Comparison of ENCODE assay signal across 1 cellular context in genomic region chr6:17311595-17312311, GRCh38.
TF ChIP-seq lines count a peak whose summit lies in the region.

No MANE protein-coding gene starts in this region.

TF ChIP-seq in HepG2, 621 proteins besides CTCF, POLR2A, EP300 and RAD21 (continued from another document and continues in another):
- TF ChIP-seq, protein P1, sequence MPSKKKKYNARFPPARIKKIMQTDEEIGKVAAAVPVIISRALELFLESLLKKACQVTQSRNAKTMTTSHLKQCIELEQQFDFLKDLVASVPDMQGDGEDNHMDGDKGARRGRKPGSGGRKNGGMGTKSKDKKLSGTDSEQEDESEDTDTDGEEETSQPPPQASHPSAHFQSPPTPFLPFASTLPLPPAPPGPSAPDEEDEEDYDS (CRISPR knock-in tag; IDR thresholded peaks at IDR 0.05): peak; percentile 84; the same call in 1 of the 2 replicates
- peak; percentile 81; the same call in 1 of the 2 replicates for TF ChIP-seq ZSCAN31 (CRISPR knock-in tag; IDR thresholded peaks at IDR 0.05; ENCODE audit: low read depth)
- TF ChIP-seq, protein P2, sequence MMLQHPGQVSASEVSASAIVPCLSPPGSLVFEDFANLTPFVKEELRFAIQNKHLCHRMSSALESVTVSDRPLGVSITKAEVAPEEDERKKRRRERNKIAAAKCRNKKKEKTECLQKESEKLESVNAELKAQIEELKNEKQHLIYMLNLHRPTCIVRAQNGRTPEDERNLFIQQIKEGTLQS (CRISPR knock-in tag; IDR thresholded peaks at IDR 0.05): peak; percentile 95
- TF ChIP-seq, protein P3, sequence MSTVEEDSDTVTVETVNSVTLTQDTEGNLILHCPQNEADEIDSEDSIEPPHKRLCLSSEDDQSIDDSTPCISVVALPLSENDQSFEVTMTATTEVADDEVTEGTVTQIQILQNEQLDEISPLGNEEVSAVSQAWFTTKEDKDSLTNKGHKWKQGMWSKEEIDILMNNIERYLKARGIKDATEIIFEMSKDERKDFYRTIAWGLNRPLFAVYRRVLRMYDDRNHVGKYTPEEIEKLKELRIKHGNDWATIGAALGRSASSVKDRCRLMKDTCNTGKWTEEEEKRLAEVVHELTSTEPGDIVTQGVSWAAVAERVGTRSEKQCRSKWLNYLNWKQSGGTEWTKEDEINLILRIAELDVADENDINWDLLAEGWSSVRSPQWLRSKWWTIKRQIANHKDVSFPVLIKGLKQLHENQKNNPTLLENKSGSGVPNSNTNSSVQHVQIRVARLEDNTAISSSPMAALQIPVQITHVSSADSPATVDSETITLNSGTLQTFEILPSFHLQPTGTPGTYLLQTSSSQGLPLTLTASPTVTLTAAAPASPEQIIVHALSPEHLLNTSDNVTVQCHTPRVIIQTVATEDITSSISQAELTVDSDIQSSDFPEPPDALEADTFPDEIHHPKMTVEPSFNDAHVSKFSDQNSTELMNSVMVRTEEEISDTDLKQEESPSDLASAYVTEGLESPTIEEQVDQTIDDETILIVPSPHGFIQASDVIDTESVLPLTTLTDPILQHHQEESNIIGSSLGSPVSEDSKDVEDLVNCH (CRISPR knock-in tag; IDR thresholded peaks at IDR 0.05): peak; percentile 74; the same call in 1 of the 2 replicates
- peak; percentile 85; the same call in 1 of the 2 replicates for TF ChIP-seq HOMEZ (CRISPR knock-in tag; IDR thresholded peaks at IDR 0.05; ENCODE audit: low read depth)
- no peak for TF ChIP-seq HNRNPK (IDR thresholded peaks at IDR 0.05; ENCODE audit: low read depth, low read length, poor library complexity, severe bottlenecking)
- TF ChIP-seq HIVEP1 (CRISPR knock-in tag; IDR thresholded peaks at IDR 0.05): peak; percentile 82; the same call in 1 of the 2 replicates
- TF ChIP-seq, protein P4, sequence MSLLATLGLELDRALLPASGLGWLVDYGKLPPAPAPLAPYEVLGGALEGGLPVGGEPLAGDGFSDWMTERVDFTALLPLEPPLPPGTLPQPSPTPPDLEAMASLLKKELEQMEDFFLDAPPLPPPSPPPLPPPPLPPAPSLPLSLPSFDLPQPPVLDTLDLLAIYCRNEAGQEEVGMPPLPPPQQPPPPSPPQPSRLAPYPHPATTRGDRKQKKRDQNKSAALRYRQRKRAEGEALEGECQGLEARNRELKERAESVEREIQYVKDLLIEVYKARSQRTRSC (CRISPR knock-in tag; IDR thresholded peaks at IDR 0.05; ENCODE audit: low read depth): no peak; the same call in 1 of the 2 replicates
- peak; percentile 51; the same call in 1 of the 2 replicates for TF ChIP-seq TSC22D2 (CRISPR knock-in tag; IDR thresholded peaks at IDR 0.05; ENCODE audit: borderline replicate concordance)
- no peak for TF ChIP-seq ZUFSP (CRISPR knock-in tag; IDR thresholded peaks at IDR 0.05; ENCODE audit: borderline replicate concordance)
- peak; percentile 74 for TF ChIP-seq ATF1 (CRISPR knock-in tag; IDR thresholded peaks at IDR 0.05)
- TF ChIP-seq NFATC3 (CRISPR knock-in tag; IDR thresholded peaks at IDR 0.05): peak; percentile 95; the same call in 1 of the 2 replicates
- no peak for TF ChIP-seq GTF3A (CRISPR knock-in tag; conservative IDR thresholded peaks at IDR 0.05)
- no peak for TF ChIP-seq CBX1 (IDR thresholded peaks at IDR 0.05; ENCODE audit: low read depth)
- TF ChIP-seq ZSCAN12 (CRISPR knock-in tag; IDR thresholded peaks at IDR 0.05): no peak; the same call in 1 of the 2 replicates
- TF ChIP-seq ATRX (CRISPR knock-in tag; IDR thresholded peaks at IDR 0.05; ENCODE audit: borderline replicate concordance): no peak
- peak; percentile 94 for TF ChIP-seq CEBPG (CRISPR knock-in tag; IDR thresholded peaks at IDR 0.05)
- TF ChIP-seq HHEX (CRISPR knock-in tag; IDR thresholded peaks at IDR 0.05): peak; percentile 72
- TF ChIP-seq, protein P5, sequence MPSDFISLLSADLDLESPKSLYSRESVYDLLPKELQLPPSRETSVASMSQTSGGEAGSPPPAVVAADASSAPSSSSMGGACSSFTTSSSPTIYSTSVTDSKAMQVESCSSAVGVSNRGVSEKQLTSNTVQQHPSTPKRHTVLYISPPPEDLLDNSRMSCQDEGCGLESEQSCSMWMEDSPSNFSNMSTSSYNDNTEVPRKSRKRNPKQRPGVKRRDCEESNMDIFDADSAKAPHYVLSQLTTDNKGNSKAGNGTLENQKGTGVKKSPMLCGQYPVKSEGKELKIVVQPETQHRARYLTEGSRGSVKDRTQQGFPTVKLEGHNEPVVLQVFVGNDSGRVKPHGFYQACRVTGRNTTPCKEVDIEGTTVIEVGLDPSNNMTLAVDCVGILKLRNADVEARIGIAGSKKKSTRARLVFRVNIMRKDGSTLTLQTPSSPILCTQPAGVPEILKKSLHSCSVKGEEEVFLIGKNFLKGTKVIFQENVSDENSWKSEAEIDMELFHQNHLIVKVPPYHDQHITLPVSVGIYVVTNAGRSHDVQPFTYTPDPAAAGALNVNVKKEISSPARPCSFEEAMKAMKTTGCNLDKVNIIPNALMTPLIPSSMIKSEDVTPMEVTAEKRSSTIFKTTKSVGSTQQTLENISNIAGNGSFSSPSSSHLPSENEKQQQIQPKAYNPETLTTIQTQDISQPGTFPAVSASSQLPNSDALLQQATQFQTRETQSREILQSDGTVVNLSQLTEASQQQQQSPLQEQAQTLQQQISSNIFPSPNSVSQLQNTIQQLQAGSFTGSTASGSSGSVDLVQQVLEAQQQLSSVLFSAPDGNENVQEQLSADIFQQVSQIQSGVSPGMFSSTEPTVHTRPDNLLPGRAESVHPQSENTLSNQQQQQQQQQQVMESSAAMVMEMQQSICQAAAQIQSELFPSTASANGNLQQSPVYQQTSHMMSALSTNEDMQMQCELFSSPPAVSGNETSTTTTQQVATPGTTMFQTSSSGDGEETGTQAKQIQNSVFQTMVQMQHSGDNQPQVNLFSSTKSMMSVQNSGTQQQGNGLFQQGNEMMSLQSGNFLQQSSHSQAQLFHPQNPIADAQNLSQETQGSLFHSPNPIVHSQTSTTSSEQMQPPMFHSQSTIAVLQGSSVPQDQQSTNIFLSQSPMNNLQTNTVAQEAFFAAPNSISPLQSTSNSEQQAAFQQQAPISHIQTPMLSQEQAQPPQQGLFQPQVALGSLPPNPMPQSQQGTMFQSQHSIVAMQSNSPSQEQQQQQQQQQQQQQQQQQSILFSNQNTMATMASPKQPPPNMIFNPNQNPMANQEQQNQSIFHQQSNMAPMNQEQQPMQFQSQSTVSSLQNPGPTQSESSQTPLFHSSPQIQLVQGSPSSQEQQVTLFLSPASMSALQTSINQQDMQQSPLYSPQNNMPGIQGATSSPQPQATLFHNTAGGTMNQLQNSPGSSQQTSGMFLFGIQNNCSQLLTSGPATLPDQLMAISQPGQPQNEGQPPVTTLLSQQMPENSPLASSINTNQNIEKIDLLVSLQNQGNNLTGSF (CRISPR knock-in tag; IDR thresholded peaks at IDR 0.05): no peak; the same call in 1 of the 2 replicates
- peak; percentile 76; the same call in 1 of the 2 replicates for TF ChIP-seq DPF2 (CRISPR knock-in tag; IDR thresholded peaks at IDR 0.05; ENCODE audit: borderline replicate concordance, low read depth)
- no peak for TF ChIP-seq FUBP1 (CRISPR knock-in tag; IDR thresholded peaks at IDR 0.05; ENCODE audit: borderline replicate concordance)
- no peak for TF ChIP-seq TCF7L2 (IDR thresholded peaks at IDR 0.05; ENCODE audit: low read depth, low read length)
- peak; percentile 27 for TF ChIP-seq JARID2 (CRISPR knock-in tag; IDR thresholded peaks at IDR 0.05; ENCODE audit: insufficient replicate concordance)
- TF ChIP-seq ZKSCAN5 (CRISPR knock-in tag; IDR thresholded peaks at IDR 0.05): no peak
- no peak; the same call in 1 of the 2 replicates for TF ChIP-seq ZNF790 (CRISPR knock-in tag; IDR thresholded peaks at IDR 0.05; ENCODE audit: borderline replicate concordance)
- peak; percentile 74; the same call in 1 of the 2 replicates for TF ChIP-seq ZNF512B (CRISPR knock-in tag; IDR thresholded peaks at IDR 0.05; ENCODE audit: borderline replicate concordance)
- peak; percentile 92 to 96 for TF ChIP-seq NR2F1 (CRISPR knock-in tag; IDR thresholded peaks at IDR 0.05)
- peak; percentile 85; the same call in 1 of the 2 replicates for TF ChIP-seq SALL2 (CRISPR knock-in tag; IDR thresholded peaks at IDR 0.05)
- TF ChIP-seq MED8 (CRISPR knock-in tag; IDR thresholded peaks at IDR 0.05; ENCODE audit: insufficient replicate concordance): no peak
- peak; percentile 75; the same call in 1 of the 2 replicates for TF ChIP-seq ZFP90 (CRISPR knock-in tag; IDR thresholded peaks at IDR 0.05; ENCODE audit: borderline replicate concordance)
- peak; percentile 97 for TF ChIP-seq RXRB (CRISPR knock-in tag; IDR thresholded peaks at IDR 0.05; ENCODE audit: borderline replicate concordance)
- TF ChIP-seq ZNF589 (CRISPR knock-in tag; conservative IDR thresholded peaks at IDR 0.05): no peak
- no peak for TF ChIP-seq GTF2F1 (IDR thresholded peaks at IDR 0.05; ENCODE audit: low read length)
- TF ChIP-seq MNT (IDR thresholded peaks at IDR 0.05): peak; percentile 59
- TF ChIP-seq ZNF451 (CRISPR knock-in tag; IDR thresholded peaks at IDR 0.05): peak; percentile 53; the same call in 1 of the 2 replicates
- no peak; the same call in 1 of the 2 replicates for TF ChIP-seq STAG1 (CRISPR knock-in tag; IDR thresholded peaks at IDR 0.05)
- peak; percentile 98 for TF ChIP-seq GATAD2A (CRISPR knock-in tag; IDR thresholded peaks at IDR 0.05)
- TF ChIP-seq ZNF34 (CRISPR knock-in tag; IDR thresholded peaks at IDR 0.05; ENCODE audit: borderline replicate concordance): peak; percentile 87; the same call in 1 of the 2 replicates
